ENCODE assay signal across 1 cellular context in the genomic region with DNA sequence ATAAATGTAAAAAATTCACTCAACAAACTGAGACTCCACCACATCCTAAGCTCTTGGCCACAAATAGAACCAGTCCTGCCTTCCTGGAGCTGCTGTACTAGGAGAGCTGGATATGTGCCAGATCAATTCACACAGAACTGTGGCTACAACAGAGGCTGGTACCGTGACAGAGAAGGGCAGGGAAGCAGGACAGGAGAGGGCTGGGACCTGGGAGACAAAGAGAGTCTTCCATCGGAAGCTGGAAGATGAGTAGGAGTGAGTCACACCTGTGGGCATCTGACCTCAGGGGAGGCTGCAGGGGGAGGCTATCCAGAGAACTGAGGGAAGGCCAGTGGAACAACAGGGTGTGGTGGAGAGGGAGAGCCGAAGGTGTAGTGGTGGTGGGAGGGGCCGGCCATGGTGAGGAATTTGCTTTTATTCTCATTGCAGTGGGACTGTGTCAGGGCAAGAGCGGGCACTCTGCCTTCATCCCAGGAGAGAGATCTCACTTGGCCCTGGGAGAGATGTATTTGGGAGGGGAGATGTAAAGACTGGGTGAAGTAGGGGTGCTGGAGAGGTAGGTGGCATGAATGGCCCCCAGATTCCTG.
A peak's percentile ranks its signal among the peaks of the same experiment; 100 is the strongest.
TF ChIP-seq lines count a peak whose summit lies in the region.

No MANE protein-coding gene starts in this region.

TF ChIP-seq in K562, 482 proteins besides CTCF, POLR2A, EP300 and RAD21:
- TF ChIP-seq ZNF699 (CRISPR knock-in tag; IDR thresholded peaks at IDR 0.05; ENCODE audit: insufficient replicate concordance) (no peak), DIDO1 (tag; IDR thresholded peaks at IDR 0.05; ENCODE audit: low read depth) (no peak), FOSL1 (tag; conservative IDR thresholded peaks at IDR 0.05) (peak; percentile 64), NFIC (IDR thresholded peaks at IDR 0.05) (peak; percentile 90), ZNF347 (CRISPR knock-in tag; IDR thresholded peaks at IDR 0.05; ENCODE audit: low read depth) (no peak), GTF2A2 (tag; IDR thresholded peaks at IDR 0.05) (no peak), ZNF830 (CRISPR knock-in tag; IDR thresholded peaks at IDR 0.05) (no peak), SIN3B (IDR thresholded peaks at IDR 0.05; ENCODE audit: low read depth) (no peak), SMAD1 (IDR thresholded peaks at IDR 0.05; ENCODE audit: low read depth, low read length, partially characterized antibody) (no peak), TGIF2 (CRISPR knock-in tag; IDR thresholded peaks at IDR 0.05) (no peak), ZEB2 (IDR thresholded peaks at IDR 0.05) (0 out of 2 replicates have a peak, but pooled peaks have one; percentile 29), TAF7 (tag; IDR thresholded peaks at IDR 0.05) (no peak), KDM1A (IDR thresholded peaks at IDR 0.05) (0 out of 4 replicates have a peak, but pooled peaks of 1 of the 2 experiments have one; percentile 20), SRSF3 (IDR thresholded peaks at IDR 0.05; ENCODE audit: insufficient read depth, low read length) (no peak), ZKSCAN8 (CRISPR knock-in tag; IDR thresholded peaks at IDR 0.05) (no peak), JUND (IDR thresholded peaks at IDR 0.05; ENCODE audit: borderline replicate concordance, low read depth, low read length) (no peak), JUND (tag; IDR thresholded peaks at IDR 0.05; ENCODE audit: borderline replicate concordance, low read depth, low read length) (0 out of 3 replicates have a peak, but pooled peaks have one; percentile 16), TCF3 (CRISPR knock-in tag; IDR thresholded peaks at IDR 0.05) (no peak), E2F6 (IDR thresholded peaks at IDR 0.05; ENCODE audit: borderline replicate concordance in 1 of 2, extremely low read depth in 1 of 2, insufficient read depth in 1 of 2, insufficient read length in 1 of 2, low read depth in 1 of 2, low read length in 1 of 2, poor library complexity in 1 of 2, severe bottlenecking in 1 of 2) (no peak), ZZZ3 (IDR thresholded peaks at IDR 0.05) (no peak), DPF2 (IDR thresholded peaks at IDR 0.05) (peak; percentile 21; the same call in 1 of the 2 replicates), BRF1 (IDR thresholded peaks at IDR 0.05; ENCODE audit: borderline replicate concordance, extremely low read depth, insufficient read length) (no peak), HNRNPLL (IDR thresholded peaks at IDR 0.05; ENCODE audit: low read depth, low read length, poor library complexity, severe bottlenecking) (no peak), ZNF263 (CRISPR knock-in tag; IDR thresholded peaks at IDR 0.05; ENCODE audit: borderline replicate concordance) (0 out of 2 replicates have a peak, but pooled peaks have one; percentile 13), KLF1 (tag; IDR thresholded peaks at IDR 0.05) (no peak), MCM2 (IDR thresholded peaks at IDR 0.05; ENCODE audit: low read depth) (no peak), TFAM (CRISPR knock-in tag; conservative IDR thresholded peaks at IDR 0.05) (no peak), MAFF (IDR thresholded peaks at IDR 0.05; ENCODE audit: low read length) (no peak), FOXP1 (CRISPR knock-in tag; IDR thresholded peaks at IDR 0.05) (no peak), GTF2B (IDR thresholded peaks at IDR 0.05; ENCODE audit: extremely low read depth, insufficient read length) (no peak), ZNF140 (CRISPR knock-in tag; IDR thresholded peaks at IDR 0.05) (no peak), THRB (CRISPR knock-in tag; conservative IDR thresholded peaks at IDR 0.05) (no peak), TCF7L2 (IDR thresholded peaks at IDR 0.05; ENCODE audit: low read depth, low read length) (no peak), MYBL2 (IDR thresholded peaks at IDR 0.05; ENCODE audit: low read depth) (no peak), MYBL2 (CRISPR knock-in tag; IDR thresholded peaks at IDR 0.05; ENCODE audit: borderline replicate concordance) (no peak), SMAD4 (CRISPR knock-in tag; conservative IDR thresholded peaks at IDR 0.05) (no peak), STAT6 (CRISPR knock-in tag; IDR thresholded peaks at IDR 0.05) (no peak), JUN (IDR thresholded peaks at IDR 0.05; ENCODE audit: borderline replicate concordance, low read depth, low read length) (no peak), JUN (CRISPR knock-in tag; IDR thresholded peaks at IDR 0.05; ENCODE audit: borderline replicate concordance) (no peak), YY1 (IDR thresholded peaks at IDR 0.05; ENCODE audit: borderline replicate concordance in 1 of 3, control insufficient read depth in 1 of 3, extremely low read depth in 1 of 3, insufficient read depth in 3 of 3, insufficient read length in 1 of 3, insufficient replicate concordance in 2 of 3, low read depth in 1 of 3, low read length in 2 of 3) (no peak), CTBP1 (IDR thresholded peaks at IDR 0.05; ENCODE audit: borderline replicate concordance) (peak; percentile 32; the same call in 1 of the 2 replicates), CBFA2T3 (IDR thresholded peaks at IDR 0.05) (no peak), PRDM10 (IDR thresholded peaks at IDR 0.05; ENCODE audit: partially characterized antibody) (no peak), ILK (tag; IDR thresholded peaks at IDR 0.05; ENCODE audit: borderline replicate concordance, low read depth) (no peak), NR4A1 (CRISPR knock-in tag; IDR thresholded peaks at IDR 0.05) (no peak), NR4A1 (tag; IDR thresholded peaks at IDR 0.05) (no peak)
- TF ChIP-seq, protein P1, sequence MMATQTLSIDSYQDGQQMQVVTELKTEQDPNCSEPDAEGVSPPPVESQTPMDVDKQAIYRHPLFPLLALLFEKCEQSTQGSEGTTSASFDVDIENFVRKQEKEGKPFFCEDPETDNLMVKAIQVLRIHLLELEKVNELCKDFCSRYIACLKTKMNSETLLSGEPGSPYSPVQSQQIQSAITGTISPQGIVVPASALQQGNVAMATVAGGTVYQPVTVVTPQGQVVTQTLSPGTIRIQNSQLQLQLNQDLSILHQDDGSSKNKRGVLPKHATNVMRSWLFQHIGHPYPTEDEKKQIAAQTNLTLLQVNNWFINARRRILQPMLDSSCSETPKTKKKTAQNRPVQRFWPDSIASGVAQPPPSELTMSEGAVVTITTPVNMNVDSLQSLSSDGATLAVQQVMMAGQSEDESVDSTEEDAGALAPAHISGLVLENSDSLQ (IDR thresholded peaks at IDR 0.05), result no peak
- TF ChIP-seq, protein P2, sequence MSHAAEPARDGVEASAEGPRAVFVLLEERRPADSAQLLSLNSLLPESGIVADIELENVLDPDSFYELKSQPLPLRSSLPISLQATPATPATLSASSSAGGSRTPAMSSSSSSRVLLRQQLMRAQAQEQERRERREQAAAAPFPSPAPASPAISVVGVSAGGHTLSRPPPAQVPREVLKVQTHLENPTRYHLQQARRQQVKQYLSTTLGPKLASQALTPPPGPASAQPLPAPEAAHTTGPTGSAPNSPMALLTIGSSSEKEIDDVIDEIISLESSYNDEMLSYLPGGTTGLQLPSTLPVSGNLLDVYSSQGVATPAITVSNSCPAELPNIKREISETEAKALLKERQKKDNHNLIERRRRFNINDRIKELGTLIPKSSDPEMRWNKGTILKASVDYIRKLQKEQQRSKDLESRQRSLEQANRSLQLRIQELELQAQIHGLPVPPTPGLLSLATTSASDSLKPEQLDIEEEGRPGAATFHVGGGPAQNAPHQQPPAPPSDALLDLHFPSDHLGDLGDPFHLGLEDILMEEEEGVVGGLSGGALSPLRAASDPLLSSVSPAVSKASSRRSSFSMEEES (CRISPR knock-in tag; IDR thresholded peaks at IDR 0.05), result no peak
- TF ChIP-seq, protein P3, sequence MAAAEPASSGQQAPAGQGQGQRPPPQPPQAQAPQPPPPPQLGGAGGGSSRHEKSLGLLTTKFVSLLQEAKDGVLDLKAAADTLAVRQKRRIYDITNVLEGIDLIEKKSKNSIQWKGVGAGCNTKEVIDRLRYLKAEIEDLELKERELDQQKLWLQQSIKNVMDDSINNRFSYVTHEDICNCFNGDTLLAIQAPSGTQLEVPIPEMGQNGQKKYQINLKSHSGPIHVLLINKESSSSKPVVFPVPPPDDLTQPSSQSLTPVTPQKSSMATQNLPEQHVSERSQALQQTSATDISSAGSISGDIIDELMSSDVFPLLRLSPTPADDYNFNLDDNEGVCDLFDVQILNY (CRISPR knock-in tag; IDR thresholded peaks at IDR 0.05), result no peak
